15 cellular contexts compared by ENCODE assay signal in genomic region chr3:169869484-169870304, GRCh38. TPM values are rescaled to one million over a fixed set of nuclear protein-coding genes. Genes with fewer than 3 reads are reported as not detected.
A peak's percentile ranks its signal among the peaks of the same experiment; 100 is the strongest.
DNase-seq lines count a peak whose midpoint lies in the region; ATAC-seq, FAIRE-seq and TF ChIP-seq lines count a peak whose summit lies in the region.
"Had no signal": no experiment of that assay in that cellular context is flagged by ENCODE, and none has a peak within 500 bp of the region (broad histone marks: within the 10 kb centered on the region; RNA-seq: fewer than 3 reads in every experiment).

Gene LRRC31 (minus strand): TSS chr3:169869935. CDS start chr3:169869807, 128 bp downstream.

- no peak within 1 kb of the TSS for H3K4me3 Mint-ChIP-seq in stimulated activated effector memory CD8-positive, alpha-beta T cell treated with anti-CD3 and anti-CD28 coated beads, Interleukin-12 subunit alpha, Interleukin-12 subunit beta, amount 100 ng/mL, for 72 hours

- no peak for ATAC-seq in stimulated activated effector memory CD8-positive, alpha-beta T cell treated with anti-CD3 and anti-CD28 coated beads, Interleukin-12 subunit alpha, Interleukin-12 subunit beta, amount 100 ng/mL, for 72 hours
- ATAC-seq: heart left ventricle had no signal

- no peak for TF ChIP-seq RAD21 in H1 (IDR thresholded peaks at IDR 0.05 in 1 of 2, conservative IDR thresholded peaks at IDR 0.05 in 1 of 2; ENCODE audit: low read depth in 2 of 2, low read length in 2 of 2)

- H3K79me1 ChIP-seq in H1 (ENCODE audit: low read depth, low read length), result no peaks in the 10 kb centered on the region
- no peaks in the 10 kb centered on the region for H3K79me1 ChIP-seq in neuronal stem cell (ENCODE audit: low read depth, low read length)

- H4K91ac ChIP-seq in H1 (replicated peaks; ENCODE audit: insufficient read length, low read length) (no peak within 1 kb of the TSS), neuronal stem cell (ENCODE audit: low read depth, low read length, poor library complexity) (no peak within 1 kb of the TSS)

- H3K9me3 ChIP-seq in H1 (ENCODE audit: insufficient read depth in 2 of 2, low read depth in 1 of 2, low read length in 1 of 2), result no peaks in the 10 kb centered on the region
- no peaks in the 10 kb centered on the region for H3K9me3 ChIP-seq in prostate gland
- H3K9me3 ChIP-seq in neuronal stem cell (replicated peaks in 1 of 2; ENCODE audit: control insufficient read depth in 2 of 2, insufficient read depth in 1 of 2, low read depth in 1 of 2, low read length in 2 of 2), result no peaks in the 10 kb centered on the region
- H3K9me3 ChIP-seq: heart left ventricle, suprapubic skin had no signal

- TF ChIP-seq POLR2A in H1 (IDR thresholded peaks at IDR 0.05; ENCODE audit: control extremely low read depth in 1 of 2, low read depth in 2 of 2, low read length in 2 of 2) (no peak), prostate gland (IDR thresholded peaks at IDR 0.05) (no peak)

- H4K20me1 ChIP-seq in H1 (replicated peaks in 1 of 2; ENCODE audit: control insufficient read depth in 1 of 2, insufficient read depth in 2 of 2, low read length in 2 of 2), result no peaks in the 10 kb centered on the region

- H3K4me1 Mint-ChIP-seq in stimulated activated effector memory CD8-positive, alpha-beta T cell treated with anti-CD3 and anti-CD28 coated beads, Interleukin-12 subunit alpha, Interleukin-12 subunit beta, amount 100 ng/mL, for 72 hours, result peaks cover 13% of the 10 kb centered on the region

- no peak within 1 kb of the TSS for H3K4me2 ChIP-seq in H1 (ENCODE audit: insufficient read depth in 1 of 2, low read depth in 2 of 2, low read length in 2 of 2)
- no peak within 1 kb of the TSS for H3K4me2 ChIP-seq in neuronal stem cell (ENCODE audit: insufficient read depth, low read length, poor library complexity, severe bottlenecking)

- H3K14ac ChIP-seq in H1 (ENCODE audit: insufficient read length), result no peak within 1 kb of the TSS
- no peak within 1 kb of the TSS for H3K14ac ChIP-seq in neuronal stem cell (ENCODE audit: low read length)

- H3K4me1 ChIP-seq in H1 (replicated peaks in 1 of 4; ENCODE audit: control insufficient read depth in 3 of 4, insufficient read depth in 4 of 4, low read length in 3 of 4), result peaks cover 0 to 2% (median 0%) of the 10 kb centered on the region in 4 experiments; a peak in 1 of 7 replicates
- H3K4me1 ChIP-seq in prostate gland (replicated peaks), result no peaks in the 10 kb centered on the region
- no peaks in the 10 kb centered on the region for H3K4me1 ChIP-seq in neuronal stem cell (ENCODE audit: control insufficient read depth in 2 of 2, insufficient read depth in 1 of 2, low read depth in 1 of 2, low read length in 2 of 2)
- H3K4me1 ChIP-seq: heart left ventricle, suprapubic skin had no signal

- TF ChIP-seq CTCF in H1 (IDR thresholded peaks at IDR 0.05; ENCODE audit: control extremely low read depth in 1 of 3, insufficient read depth in 1 of 3, low read depth in 1 of 3, low read length in 3 of 3) (no peak), prostate gland (IDR thresholded peaks at IDR 0.05) (no peak)

- no peaks in the 10 kb centered on the region for H3K36me3 Mint-ChIP-seq in stimulated activated effector memory CD8-positive, alpha-beta T cell treated with anti-CD3 and anti-CD28 coated beads, Interleukin-12 subunit alpha, Interleukin-12 subunit beta, amount 100 ng/mL, for 72 hours

- H3K27me3 ChIP-seq in H1 (replicated peaks in 1 of 4; ENCODE audit: control insufficient read depth in 3 of 4, extremely low read depth in 1 of 4, insufficient read depth in 3 of 4, low read length in 3 of 4) (no peaks in the 10 kb centered on the region), prostate gland (replicated peaks; ENCODE audit: insufficient read depth) (no peaks in the 10 kb centered on the region), neuronal stem cell (ENCODE audit: control insufficient read depth in 3 of 3, insufficient read depth in 3 of 3, low read depth in 1 of 3, low read length in 3 of 3) (peaks cover 0 to 8% (median 0%) of the 10 kb centered on the region in 3 experiments)
- H3K27me3 ChIP-seq: heart left ventricle, suprapubic skin had no signal

- H2AFZ ChIP-seq in H1 (ENCODE audit: low read length) (0 out of 2 replicates have a peak within 1 kb of the TSS, but pooled peaks have one; percentile 19), neuronal stem cell (ENCODE audit: low read length) (no peak within 1 kb of the TSS)

- CTCF ChIA-PET in H1 (lab: Charles Lee; ENCODE audit: partially characterized antibody), result interaction anchor here (1.1 to 1.5 kb wide), 3 partner anchors 7 to 150 kb away, joined by 4 to 6 read pairs (median 4); partner anchors contain the start of gene SEC62

- H3K79me2 ChIP-seq in H1 (ENCODE audit: control insufficient read depth in 1 of 2, insufficient read depth in 2 of 2, low read length in 2 of 2), result no peaks in the 10 kb centered on the region

- H3K4me3 ChIP-seq in H1 (ENCODE audit: extremely low read depth in 1 of 4, insufficient read depth in 2 of 4, low read depth in 3 of 4, low read length in 4 of 4), result no peak within 1 kb of the TSS
- H3K4me3 ChIP-seq in prostate gland, result no peak within 1 kb of the TSS
- no peak within 1 kb of the TSS for H3K4me3 ChIP-seq in neuronal stem cell (ENCODE audit: low read length in 2 of 2)
- H3K4me3 ChIP-seq: heart left ventricle, SK-N-MC, suprapubic skin had no signal

- no peak for TF ChIP-seq EP300 in H1 (IDR thresholded peaks at IDR 0.05; ENCODE audit: borderline replicate concordance in 1 of 2, low read depth in 2 of 2, low read length in 2 of 2)

- H2BK20ac ChIP-seq in H1 (ENCODE audit: low read length), result no peak within 1 kb of the TSS

- POLR2A ChIA-PET in H1 (lab: Charles Lee; ENCODE audit: partially characterized antibody), result interaction anchor here (1.1 kb wide), 1 partner anchor 171 kb away, joined by 3 read pairs; no protein-coding TSS in a partner anchor

- H3K27ac Mint-ChIP-seq in stimulated activated effector memory CD8-positive, alpha-beta T cell treated with anti-CD3 and anti-CD28 coated beads, Interleukin-12 subunit alpha, Interleukin-12 subunit beta, amount 100 ng/mL, for 72 hours, result no peak within 1 kb of the TSS

- H3K23ac ChIP-seq in H1 (ENCODE audit: insufficient read length) (no peak within 1 kb of the TSS), neuronal stem cell (ENCODE audit: low read depth, low read length, poor library complexity) (no peak within 1 kb of the TSS)

- H3K9ac ChIP-seq in H1 (replicated peaks in 1 of 4; ENCODE audit: extremely low read depth in 1 of 4, low read depth in 3 of 4, low read length in 3 of 4), result no peak within 1 kb of the TSS; a peak in 1 of 7 replicates
- H3K9ac ChIP-seq in neuronal stem cell (ENCODE audit: low read depth, low read length, poor library complexity), result no peak within 1 kb of the TSS

- H3K23me2 ChIP-seq in H1 (ENCODE audit: low read depth, low read length), result no peaks in the 10 kb centered on the region

- H3K18ac ChIP-seq in H1 (ENCODE audit: extremely low read depth, low read length), result no peak within 1 kb of the TSS
- no peak within 1 kb of the TSS for H3K18ac ChIP-seq in neuronal stem cell (ENCODE audit: low read length)

- H2BK5ac ChIP-seq in H1 (ENCODE audit: low read depth, low read length) (no peak within 1 kb of the TSS), neuronal stem cell (ENCODE audit: low read length) (no peak within 1 kb of the TSS)

- H3K27ac ChIP-seq in H1 (ENCODE audit: low read depth, low read length) (no peak within 1 kb of the TSS), prostate gland (peak within 1 kb of the TSS; percentile 64 to 71), neuronal stem cell (replicated peaks; ENCODE audit: low read length) (no peak within 1 kb of the TSS)
- H3K27ac ChIP-seq: heart left ventricle, SK-N-MC, suprapubic skin had no signal

- intact Hi-C loops in prostate gland (cut with DNase I), result loop anchor here (5.0 to 10.0 kb wide), 2 partner anchors 93 to 315 kb away; partner anchors contain the start of gene PHC3

- DNase-seq in DMS79 treated with DMSO at 0.1 percent for 48 hours (lab: John Stamatoyannopoulos, UW) (peak; percentile 73), NCI-H2029 (lab: John Stamatoyannopoulos, UW) (peak; percentile 72), H1 (ENCODE audit: low read depth in 1 of 2, low spot score in 2 of 2) (no peak), prostate gland (ENCODE audit: low spot score) (no peak), foreskin melanocyte (no peak), neuronal stem cell (ENCODE audit: low spot score) (no peak)
- no peak for DNase-seq in stimulated activated effector memory CD8-positive, alpha-beta T cell treated with anti-CD3 and anti-CD28 coated beads, Interleukin-12 subunit alpha, Interleukin-12 subunit beta, amount 100 ng/mL, for 72 hours (ENCODE audit: low spot score in 2 of 2)
- DNase-seq: activated CD4-positive, alpha-beta T cell treated with anti-CD3 and anti-CD28 coated beads for 1 hour; activated effector memory CD4-positive, alpha-beta T cell treated with anti-CD3 and anti-CD28 coated beads, Interleukin-2, amount 50 U/mL, for 16 hours; heart left ventricle; mammary epithelial cell; NCI-H226; retina had no signal

- H2BK15ac ChIP-seq in H1 (ENCODE audit: low read length) (no peak within 1 kb of the TSS), neuronal stem cell (ENCODE audit: low read length) (no peak within 1 kb of the TSS)

- H3K36me3 ChIP-seq in H1 (ENCODE audit: control insufficient read depth in 2 of 4, insufficient read depth in 4 of 4, low read length in 3 of 4), result no peaks in the 10 kb centered on the region
- no peaks in the 10 kb centered on the region for H3K36me3 ChIP-seq in prostate gland
- no peaks in the 10 kb centered on the region for H3K36me3 ChIP-seq in neuronal stem cell (replicated peaks in 1 of 2; ENCODE audit: control insufficient read depth in 2 of 2, insufficient read depth in 2 of 2, low read length in 2 of 2)
- H3K36me3 ChIP-seq: heart left ventricle, suprapubic skin had no signal

- H2BK12ac ChIP-seq in H1 (ENCODE audit: low read depth, low read length), result no peak within 1 kb of the TSS
- no peak within 1 kb of the TSS for H2BK12ac ChIP-seq in neuronal stem cell (ENCODE audit: low read length)

- 73% methylated on average over 3 of the region's 3 CpGs; no CpG with 5 or more reads in 1 of the 2 experiments for WGBS in H1 (ENCODE audit: extremely low coverage in 1 of 2, insufficient coverage in 1 of 2, insufficient read length in 1 of 2, insufficient replicate concordance in 2 of 2, low coverage in 1 of 2, low lambda C conversion rate in 2 of 2, missing lambda C conversion rate in 1 of 2), 2 experiments
- WGBS in prostate gland, result 41% methylated on average over 3 of the region's 3 CpGs
- WGBS in neuronal stem cell (ENCODE audit: extremely low coverage in 2 of 2, insufficient read length in 2 of 2, insufficient replicate concordance in 1 of 2), 2 donors, result no CpG with 5 or more reads among the region's 3 CpGs

- no peaks in the 10 kb centered on the region for H3K9me3 Mint-ChIP-seq in stimulated activated effector memory CD8-positive, alpha-beta T cell treated with anti-CD3 and anti-CD28 coated beads, Interleukin-12 subunit alpha, Interleukin-12 subunit beta, amount 100 ng/mL, for 72 hours

- H2AK5ac ChIP-seq in H1 (ENCODE audit: low read depth, low read length), result no peak within 1 kb of the TSS
- no peak within 1 kb of the TSS for H2AK5ac ChIP-seq in neuronal stem cell (ENCODE audit: low read depth, low read length)

- no peak for FAIRE-seq in H1 (lab: Jason Lieb, UNC)

- H3K4ac ChIP-seq in H1 (replicated peaks; ENCODE audit: insufficient read length, low read depth, low read length), result no peak within 1 kb of the TSS
- no peak within 1 kb of the TSS for H3K4ac ChIP-seq in neuronal stem cell (ENCODE audit: low read length)

- H4K8ac ChIP-seq in H1 (ENCODE audit: extremely low read depth, insufficient read depth, low read length) (no peak within 1 kb of the TSS), neuronal stem cell (ENCODE audit: low read depth, low read length) (no peak within 1 kb of the TSS)

- H3K56ac ChIP-seq in H1 (replicated peaks; ENCODE audit: insufficient read length, low read depth, low read length), result no peak within 1 kb of the TSS

- no peak within 1 kb of the TSS for H2BK120ac ChIP-seq in H1 (replicated peaks; ENCODE audit: low read depth, low read length)
- no peak within 1 kb of the TSS for H2BK120ac ChIP-seq in neuronal stem cell (ENCODE audit: low read depth, low read length)

- no peak within 1 kb of the TSS for H4K5ac ChIP-seq in H1 (ENCODE audit: insufficient read length, low read depth, low read length)

RNA-seq across cellular contexts. Expression of gene LRRC31, which starts in this region (rescaled TPM):
- not detected in 2 replicates for total RNA-seq in H1 (2021; fragmentation: NEBNext Ultra II Directional; extraction: Animal tissue kit (Norgen Biotek cat#: 25700))
- not detected in 2 replicates for polyA plus RNA-seq in H1 (2011; rRNA removed)
- polyA plus RNA-seq in H1 (2011; cell fraction: cytosol; rRNA removed), result not detected
- not detected for polyA plus RNA-seq in H1 (2011; cell fraction: nucleus; rRNA removed)
- polyA plus RNA-seq in H1 (2012, experiment 1 of 2), result not detected in 4 replicates
- polyA plus RNA-seq in H1 (2012, experiment 2 of 2), result not detected
- not detected for polyA plus RNA-seq in H1 (2013, experiment 1 of 2)
- polyA plus RNA-seq in H1 (2013, experiment 2 of 2), result not detected
- not detected in 2 replicates for polyA minus RNA-seq in H1 (2011; rRNA and poly(A)+ RNA removed)
- not detected for polyA minus RNA-seq in H1 (2011; cell fraction: cytosol; rRNA and poly(A)+ RNA removed)
- not detected for polyA minus RNA-seq in H1 (2011; cell fraction: nucleus; rRNA and poly(A)+ RNA removed)
- 1 to 10 TPM in 1 of 2 donors, under 1 TPM in 1; 0.91 to 1.1 TPM for total RNA-seq in prostate gland
- not detected for polyA plus RNA-seq in neuronal stem cell (2013, experiment 1 of 2)
- polyA plus RNA-seq in neuronal stem cell (2013, experiment 2 of 2), result not detected
- total RNA-seq: mammary epithelial cell had no signal
- polyA plus RNA-seq: heart left ventricle, mammary epithelial cell had no signal

Comparison
In these comparisons a context has a peak if more than half of its experiments do, and no peak if none do; other contexts are left out.
1. DNase-seq: peak in DMS79 treated with DMSO at 0.1 percent for 48 hours (single experiment) and NCI-H2029 (single experiment); none in H1 (0 of 2), prostate gland (single experiment), foreskin melanocyte (single experiment), stimulated activated effector memory CD8-positive, alpha-beta T cell treated with anti-CD3 and anti-CD28 coated beads, Interleukin-12 subunit alpha, Interleukin-12 subunit beta, amount 100 ng/mL, for 72 hours (0 of 2) and neuronal stem cell (single experiment).
2. H3K27ac ChIP-seq: peak in prostate gland (2 of 2); none in H1 (single experiment) and neuronal stem cell (single experiment).